1 cellular context compared by ENCODE assay signal in genomic region chr20:45254867-45255266, GRCh38.
TF ChIP-seq lines count a peak whose summit lies in the region.

No MANE protein-coding gene starts in this region.

TF ChIP-seq in SK-N-SH treated with all-trans-retinoic acid at 6 μM for 48 hours, 23 proteins besides CTCF, POLR2A, EP300 and RAD21 (continued from another document):
- TF ChIP-seq CSDC2 (CRISPR knock-in tag; IDR thresholded peaks at IDR 0.05) (no peak), ZC3H10 (CRISPR knock-in tag; IDR thresholded peaks at IDR 0.05) (no peak), ZFP3 (CRISPR knock-in tag; IDR thresholded peaks at IDR 0.05) (no peak), PATZ1 (CRISPR knock-in tag; IDR thresholded peaks at IDR 0.05; ENCODE audit: borderline replicate concordance) (no peak), TCF4 (CRISPR knock-in tag; IDR thresholded peaks at IDR 0.05; ENCODE audit: borderline replicate concordance) (no peak), ZFP30 (CRISPR knock-in tag; IDR thresholded peaks at IDR 0.05) (no peak), BACH2 (CRISPR knock-in tag; IDR thresholded peaks at IDR 0.05; ENCODE audit: borderline replicate concordance) (no peak), PPARA (CRISPR knock-in tag; IDR thresholded peaks at IDR 0.05; ENCODE audit: borderline replicate concordance) (no peak), ISL1 (CRISPR knock-in tag; IDR thresholded peaks at IDR 0.05) (no peak)
